30 cellular contexts compared by ENCODE assay signal in the genomic region with DNA sequence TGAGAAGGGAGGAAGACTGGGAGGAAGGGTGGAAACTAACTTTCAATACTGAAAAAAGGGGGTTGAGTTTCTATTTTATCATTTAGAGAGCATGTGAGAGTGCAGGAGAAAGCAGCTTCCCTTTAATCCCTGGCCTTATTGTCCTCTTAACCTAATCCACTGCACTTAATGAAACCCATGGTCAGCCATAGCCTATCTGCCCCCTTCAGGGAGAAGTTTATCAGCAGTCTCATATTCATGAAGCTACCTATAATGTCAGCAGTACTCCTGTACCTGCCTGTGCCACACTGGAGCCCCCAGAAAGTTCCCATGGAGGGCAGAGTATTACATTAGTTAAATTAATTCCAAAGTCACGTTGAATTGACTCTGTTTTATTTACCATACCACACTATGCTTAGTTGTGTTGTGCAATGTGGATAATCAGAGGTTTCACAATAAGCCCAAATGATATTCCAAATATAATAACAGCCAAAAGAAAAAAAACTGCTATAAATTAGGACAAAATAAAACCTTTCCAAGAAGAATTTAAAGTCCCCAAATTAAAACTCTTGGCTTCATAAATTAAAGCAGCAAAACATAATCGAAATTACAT.
"Had no signal": no experiment of that assay in that cellular context is flagged by ENCODE, and none has a peak within 500 bp of the region (broad histone marks: within the 10 kb centered on the region; RNA-seq: fewer than 3 reads in every experiment).

No MANE protein-coding gene starts in this region.

- ATAC-seq: gastroesophageal sphincter; left ventricle myocardium superior; mucosa of descending colon; natural killer cell treated with Interleukin-12 subunit alpha and Interleukin-12 subunit beta and Interleukin-15 and Interleukin-18, amount 100 ng/mL, for 72 hours; right lobe of liver had no signal

- H3K4me1 ChIP-seq: esophagus squamous epithelium, gastroesophageal sphincter, right lobe of liver had no signal

- H3K36me3 Mint-ChIP-seq: activated naive CD4-positive, alpha-beta T cell treated with anti-CD3 and anti-CD28 coated beads, Interleukin-2, amount 10 ng/mL, durations not matched to agents 7 days and 5 days; activated naive CD8-positive, alpha-beta T cell treated with anti-CD3 and anti-CD28 coated beads, Interleukin-2, amount 10 ng/mL, durations not matched to agents 7 days and 5 days; natural killer cell treated with Interleukin-12 subunit alpha and Interleukin-12 subunit beta and Interleukin-15 and Interleukin-18, amount 100 ng/mL, for 72 hours had no signal

- H3K27me3 ChIP-seq: esophagus squamous epithelium, gastroesophageal sphincter, right lobe of liver had no signal

- H3K27me3 Mint-ChIP-seq: activated CD4-positive, alpha-beta memory T cell treated with anti-CD3 and anti-CD28 coated beads, Interleukin-2, amount 10 ng/mL, durations not matched to agents 7 days and 5 days; activated CD4-positive, alpha-beta T cell treated with anti-CD3 and anti-CD28 coated beads, Interleukin-2, amount 10 ng/mL, durations not matched to agents 7 days and 5 days; activated naive CD4-positive, alpha-beta T cell treated with anti-CD3 and anti-CD28 coated beads, Interleukin-2, amount 10 ng/mL, durations not matched to agents 7 days and 5 days; activated naive CD8-positive, alpha-beta T cell treated with anti-CD3 and anti-CD28 coated beads, Interleukin-2, amount 10 ng/mL, durations not matched to agents 7 days and 5 days; activated T-cell treated with anti-CD3 and anti-CD28 coated beads, Interleukin-2, amount 50 U/mL, for 24 hours; natural killer cell treated with Interleukin-12 subunit alpha and Interleukin-12 subunit beta and Interleukin-15 and Interleukin-18, amount 100 ng/mL, for 72 hours; stimulated activated naive CD8-positive, alpha-beta T cell treated with anti-CD3 and anti-CD28 coated beads, Interleukin-15, Interleukin-2, amounts not matched to agents 100 ng/mL and 50 ng/mL, for 24 hours had no signal

- H3K4me3 Mint-ChIP-seq: activated CD4-positive, alpha-beta memory T cell treated with anti-CD3 and anti-CD28 coated beads, Interleukin-2, amount 10 ng/mL, durations not matched to agents 7 days and 5 days; activated CD4-positive, alpha-beta T cell treated with anti-CD3 and anti-CD28 coated beads, Interleukin-2, amount 10 ng/mL, durations not matched to agents 7 days and 5 days; activated naive CD4-positive, alpha-beta T cell treated with anti-CD3 and anti-CD28 coated beads, Interleukin-2, amount 10 ng/mL, durations not matched to agents 7 days and 5 days; activated naive CD8-positive, alpha-beta T cell treated with anti-CD3 and anti-CD28 coated beads, Interleukin-2, amount 10 ng/mL, durations not matched to agents 7 days and 5 days; activated T-cell treated with anti-CD3 and anti-CD28 coated beads, Interleukin-2, amount 50 U/mL, for 24 hours; natural killer cell treated with Interleukin-12 subunit alpha and Interleukin-12 subunit beta and Interleukin-15 and Interleukin-18, amount 100 ng/mL, for 72 hours; stimulated activated naive CD8-positive, alpha-beta T cell treated with anti-CD3 and anti-CD28 coated beads, Interleukin-15, Interleukin-2, amounts not matched to agents 100 ng/mL and 50 ng/mL, for 24 hours; T-helper 1 cell treated with Interleukin-12 subunit alpha and Interleukin-12 subunit beta and Interleukin-4 antibody, amounts not matched to agents 30 μg/mL and 1 μg/mL, for 36 hours; type B pancreatic cell had no signal

- H3K27ac ChIP-seq: epithelial cell of prostate, esophagus squamous epithelium, gastroesophageal sphincter, right lobe of liver, thoracic aorta, WERI-Rb-1 had no signal

- H3K4me3 ChIP-seq: esophagus squamous epithelium, gastroesophageal sphincter, mucosa of descending colon, right lobe of liver, thoracic aorta had no signal

- H3K27ac Mint-ChIP-seq: activated CD4-positive, alpha-beta memory T cell treated with anti-CD3 and anti-CD28 coated beads, Interleukin-2, amount 10 ng/mL, durations not matched to agents 7 days and 5 days; activated CD4-positive, alpha-beta T cell treated with anti-CD3 and anti-CD28 coated beads, Interleukin-2, amount 10 ng/mL, durations not matched to agents 7 days and 5 days; activated naive CD4-positive, alpha-beta T cell treated with anti-CD3 and anti-CD28 coated beads, Interleukin-2, amount 10 ng/mL, durations not matched to agents 7 days and 5 days; activated naive CD8-positive, alpha-beta T cell treated with anti-CD3 and anti-CD28 coated beads, Interleukin-2, amount 10 ng/mL, durations not matched to agents 7 days and 5 days; activated T-cell treated with anti-CD3 and anti-CD28 coated beads, Interleukin-2, amount 50 U/mL, for 24 hours; natural killer cell treated with Interleukin-12 subunit alpha and Interleukin-12 subunit beta and Interleukin-15 and Interleukin-18, amount 100 ng/mL, for 72 hours; stimulated activated naive CD8-positive, alpha-beta T cell treated with anti-CD3 and anti-CD28 coated beads, Interleukin-15, Interleukin-2, amounts not matched to agents 100 ng/mL and 50 ng/mL, for 24 hours; T-helper 1 cell treated with Interleukin-12 subunit alpha and Interleukin-12 subunit beta and Interleukin-4 antibody, amounts not matched to agents 30 μg/mL and 1 μg/mL, for 36 hours; type B pancreatic cell had no signal

- DNase-seq: activated CD4-positive, alpha-beta memory T cell treated with anti-CD3 and anti-CD28 coated beads, Interleukin-2, amount 10 ng/mL, durations not matched to agents 7 days and 5 days; activated CD4-positive, alpha-beta T cell treated with anti-CD3 and anti-CD28 coated beads, Interleukin-2, amount 10 ng/mL, durations not matched to agents 7 days and 5 days; activated CD4-positive, CD25-positive, alpha-beta regulatory T cell treated with anti-CD3 and anti-CD28 coated beads, Interleukin-2, amount 50 U/mL, for 72 hours; activated CD8-positive, alpha-beta memory T cell treated with anti-CD3 and anti-CD28 coated beads, Interleukin-2, amount 50 U/mL, for 48 hours; activated gamma-delta T cell; activated naive CD4-positive, alpha-beta T cell treated with anti-CD3 and anti-CD28 coated beads, Interleukin-2, amount 10 ng/mL, durations not matched to agents 7 days and 5 days; activated naive CD8-positive, alpha-beta T cell treated with anti-CD3 and anti-CD28 coated beads, Interleukin-2, amount 10 ng/mL, durations not matched to agents 7 days and 5 days; activated T-cell treated with anti-CD3 and anti-CD28 coated beads, Interleukin-2, amount 50 U/mL, for 24 hours; amygdala; central memory CD4-positive, alpha-beta T cell; dermis blood vessel endothelial cell; effector CD4-positive, alpha-beta T cell; esophagus squamous epithelium; head of caudate nucleus; hippocampal formation; left cardiac atrium; left ventricle myocardium superior; mucosa of descending colon; right lobe of liver; stimulated activated CD4-positive, alpha-beta T cell treated with anti-CD3 and anti-CD28 coated beads, Interleukin-12 subunit alpha, Interleukin-12 subunit beta, amount 100 ng/mL, for 4 hours; stimulated activated CD4-positive, alpha-beta T cell treated with anti-CD3 and anti-CD28 coated beads, Interleukin-4, amount 100 ng/mL, for 1 hour; T-helper 9 cell; WERI-Rb-1 had no signal

- H3K9me3 Mint-ChIP-seq: activated CD4-positive, alpha-beta T cell treated with anti-CD3 and anti-CD28 coated beads, Interleukin-2, amount 10 ng/mL, durations not matched to agents 7 days and 5 days; natural killer cell treated with Interleukin-12 subunit alpha and Interleukin-12 subunit beta and Interleukin-15 and Interleukin-18, amount 100 ng/mL, for 72 hours; T-helper 1 cell treated with Interleukin-12 subunit alpha and Interleukin-12 subunit beta and Interleukin-4 antibody, amounts not matched to agents 30 μg/mL and 1 μg/mL, for 36 hours; type B pancreatic cell had no signal

- H3K4me1 Mint-ChIP-seq: activated CD4-positive, alpha-beta memory T cell treated with anti-CD3 and anti-CD28 coated beads, Interleukin-2, amount 10 ng/mL, durations not matched to agents 7 days and 5 days; activated CD4-positive, alpha-beta T cell treated with anti-CD3 and anti-CD28 coated beads, Interleukin-2, amount 10 ng/mL, durations not matched to agents 7 days and 5 days; activated naive CD4-positive, alpha-beta T cell treated with anti-CD3 and anti-CD28 coated beads, Interleukin-2, amount 10 ng/mL, durations not matched to agents 7 days and 5 days; activated naive CD8-positive, alpha-beta T cell treated with anti-CD3 and anti-CD28 coated beads, Interleukin-2, amount 10 ng/mL, durations not matched to agents 7 days and 5 days had no signal

- H3K9me3 ChIP-seq: esophagus squamous epithelium, gastroesophageal sphincter, mucosa of descending colon, right lobe of liver, thoracic aorta had no signal
